ENCODE assay signal across 15 cellular contexts in the genomic region with DNA sequence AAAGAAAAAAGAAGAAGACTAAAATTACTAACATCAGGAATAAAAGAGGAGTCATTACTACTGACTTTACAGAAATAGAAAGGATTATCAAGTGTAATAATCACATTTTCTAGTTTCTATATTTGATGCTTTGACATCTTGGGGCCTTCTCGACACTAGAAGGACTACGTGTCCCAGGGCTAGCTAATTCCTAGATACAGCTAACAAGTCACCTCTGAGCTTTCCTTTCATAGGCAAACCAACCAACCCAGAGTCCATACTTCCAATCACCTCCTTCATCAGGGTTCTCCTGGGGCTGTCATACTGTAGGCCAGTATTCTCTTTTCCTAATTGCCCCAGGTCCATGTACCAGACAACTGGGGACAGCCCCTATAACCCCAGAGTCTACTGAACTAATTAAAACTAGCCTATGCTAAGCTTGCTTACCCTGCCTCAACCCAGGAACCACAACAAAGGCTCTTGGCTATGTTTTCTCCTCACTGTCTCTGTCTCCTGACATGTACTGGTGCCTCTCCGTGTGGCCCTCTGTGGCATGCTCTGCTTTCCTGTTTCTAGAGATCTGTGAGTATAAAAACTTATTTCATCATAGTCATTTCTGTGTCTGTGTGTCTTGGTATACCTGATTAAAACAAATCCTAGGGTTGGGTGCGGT. TPM values are rescaled to one million over a fixed set of nuclear protein-coding genes. Genes with fewer than 3 reads are reported as not detected.
"Had no signal": no experiment of that assay in that cellular context is flagged by ENCODE, and none has a peak within 500 bp of the region (broad histone marks: within the 10 kb centered on the region; RNA-seq: fewer than 3 reads in every experiment).

No MANE protein-coding gene starts in this region.

- H3K36me3 ChIP-seq: brain microvascular endothelial cell, sigmoid colon, thyroid gland had no signal

- H3K27me3 Mint-ChIP-seq: stimulated activated memory B cell treated with anti-CD40 and anti-IgM and Interleukin-4, amounts not matched to agents 10 μg/mL and 1 μg/mL and 100 μg/mL, for 72 hours had no signal

- H3K27ac ChIP-seq: brain microvascular endothelial cell, sigmoid colon, thyroid gland, VCaP had no signal

- H3K27ac Mint-ChIP-seq: mesothelial cell of epicardium; stimulated activated memory B cell treated with anti-CD40 and anti-IgM and Interleukin-4, amounts not matched to agents 10 μg/mL and 1 μg/mL and 100 μg/mL, for 72 hours had no signal

- DNase-seq: activated effector memory CD4-positive, alpha-beta T cell treated with Interleukin-2 at 50 U/mL for 16 hours; aorta; brain microvascular endothelial cell; effector CD4-positive, alpha-beta T cell; kidney; occipital lobe; posterior cingulate gyrus; sigmoid colon; stimulated activated CD4-positive, alpha-beta T cell treated with anti-CD3 and anti-CD28 coated beads, Interleukin-4, amount 100 ng/mL, for 24 hours; thyroid gland had no signal

- H3K4me1 Mint-ChIP-seq: mesothelial cell of epicardium had no signal

- H3K9me3 ChIP-seq: sigmoid colon, thyroid gland had no signal

- H3K4me3 ChIP-seq: sigmoid colon, thyroid gland had no signal

- H3K27me3 ChIP-seq: brain microvascular endothelial cell, sigmoid colon, thyroid gland had no signal

- ATAC-seq: left lobe of liver; stimulated activated memory B cell treated with anti-CD40 and anti-IgM and Interleukin-4, amounts not matched to agents 10 μg/mL and 1 μg/mL and 100 μg/mL, for 72 hours had no signal

- H3K4me3 Mint-ChIP-seq: mesothelial cell of epicardium; stimulated activated memory B cell treated with anti-CD40 and anti-IgM and Interleukin-4, amounts not matched to agents 10 μg/mL and 1 μg/mL and 100 μg/mL, for 72 hours had no signal

- H3K4me1 ChIP-seq: sigmoid colon, thyroid gland had no signal

RNA-seq across cellular contexts. Expression of a gene that starts 6.7 kb away (rescaled TPM):
- polyA plus RNA-seq: neural cell had no signal
